ENCODE assay signal across 1 cellular context in genomic region chr17:31489295-31490018, GRCh38.
TF ChIP-seq lines count a peak whose summit lies in the region.

No MANE protein-coding gene starts in this region.

TF ChIP-seq in GM12878, 131 proteins besides CTCF, POLR2A, EP300 and RAD21 (continued from another document):
- no peak for TF ChIP-seq ZNF592 (IDR thresholded peaks at IDR 0.05)
- TF ChIP-seq ZNF274 (IDR thresholded peaks at IDR 0.05; ENCODE audit: insufficient read depth, insufficient read length) = no peak
- peak; percentile 40; the same call in 1 of the 2 replicates for TF ChIP-seq NR2C1 (IDR thresholded peaks at IDR 0.05)
- no peak for TF ChIP-seq SMC3 (IDR thresholded peaks at IDR 0.05; ENCODE audit: borderline replicate concordance, low read length)
- peak in 1 of 2 experiments; percentile 45; a peak in 1 of 3 replicates for TF ChIP-seq EGR1 (IDR thresholded peaks at IDR 0.05; ENCODE audit: borderline replicate concordance in 1 of 2, low read depth in 2 of 2, low read length in 2 of 2)
- no peak for TF ChIP-seq ZNF207 (IDR thresholded peaks at IDR 0.05; ENCODE audit: borderline replicate concordance)
